8 cellular contexts compared by ENCODE assay signal in the genomic region with DNA sequence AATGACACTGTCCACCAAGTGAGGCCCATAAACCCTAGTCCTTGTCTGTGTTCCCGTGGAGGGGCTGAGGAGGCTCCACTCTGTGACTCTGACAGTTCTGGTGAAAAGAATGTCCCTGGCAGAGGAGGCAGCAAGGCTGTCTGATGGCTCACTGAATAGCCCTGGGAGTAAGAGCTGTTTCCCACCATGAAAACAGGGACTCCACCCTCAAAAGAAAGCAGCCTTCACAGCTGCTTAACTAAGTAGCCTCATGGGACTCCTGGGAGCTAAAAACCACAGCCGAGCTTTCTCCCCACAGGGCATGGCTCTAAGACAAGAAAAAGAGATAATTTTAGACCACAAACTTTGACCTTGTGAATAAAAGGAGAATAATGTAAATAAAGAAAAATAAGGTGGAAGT.
DNase-seq lines count a peak whose midpoint lies in the region; ATAC-seq and TF ChIP-seq lines count a peak whose summit lies in the region.

No MANE protein-coding gene starts in this region.

- H3K9me3 Mint-ChIP-seq in activated CD8-positive, alpha-beta T cell treated with anti-CD3 and anti-CD28 coated beads for 36 hours = no peaks in the 10 kb centered on the region

- H3K36me3 ChIP-seq in SJCRH30 = no peaks in the 10 kb centered on the region

- no peaks in the 10 kb centered on the region for H3K4me1 Mint-ChIP-seq in activated CD8-positive, alpha-beta T cell treated with anti-CD3 and anti-CD28 coated beads for 36 hours (ENCODE audit: low read depth)

- CTCF ChIA-PET in activated CD8-positive, alpha-beta T cell treated with anti-CD3 and anti-CD28 coated beads for 36 hours (lab: Charles Lee) = interaction anchor here (3.6 kb wide), 1 partner anchor 14 kb away, joined by 12 read pairs; no protein-coding TSS in a partner anchor

- no peak overlapping the region for H3K4me3 ChIP-seq in SJCRH30

- no peak overlapping the region for H3K27ac ChIP-seq in SJCRH30

- ATAC-seq in GM21786 (IDR thresholded peaks at IDR 0.05; ENCODE audit: unreplicated experiment) = peak; percentile 67
- ATAC-seq in activated CD8-positive, alpha-beta T cell treated with anti-CD3 and anti-CD28 coated beads for 36 hours = no peak
- no peak for ATAC-seq in activated CD4-positive, CD25-positive, alpha-beta regulatory T cell treated with anti-CD3 and anti-CD28 coated beads, Interleukin-2, amount 50 U/mL, for 24 hours

- intact Hi-C loops in activated CD8-positive, alpha-beta T cell treated with anti-CD3 and anti-CD28 coated beads for 36 hours (cut with micrococcal nuclease) = no loop called here

- no peak overlapping the region for H3K27ac Mint-ChIP-seq in activated CD8-positive, alpha-beta T cell treated with anti-CD3 and anti-CD28 coated beads for 36 hours

- H3K9me3 ChIP-seq in SJCRH30 (replicated peaks) = no peaks in the 10 kb centered on the region

- no peak overlapping the region for H3K4me3 Mint-ChIP-seq in activated CD8-positive, alpha-beta T cell treated with anti-CD3 and anti-CD28 coated beads for 36 hours

- peak; percentile 76 for DNase-seq in EL
- peak; percentile 81 to 90 for DNase-seq in SJCRH30
- peak; percentile 13 for DNase-seq in iPS-NIHi7 (ENCODE audit: extremely low spot score)
- no peak for DNase-seq in COR-L47 (lab: John Stamatoyannopoulos, UW)
- DNase-seq in Kasumi-1 (lab: John Stamatoyannopoulos, UW) = no peak
- no peak for DNase-seq in activated CD8-positive, alpha-beta T cell treated with anti-CD3 and anti-CD28 coated beads for 36 hours

- POLR2A ChIA-PET in activated CD8-positive, alpha-beta T cell treated with anti-CD3 and anti-CD28 coated beads for 36 hours (lab: Charles Lee) = no interaction called here

- H3K36me3 Mint-ChIP-seq in activated CD8-positive, alpha-beta T cell treated with anti-CD3 and anti-CD28 coated beads for 36 hours (ENCODE audit: low read depth) = no peaks in the 10 kb centered on the region

- peaks cover 26% of the 10 kb centered on the region for H3K4me1 ChIP-seq in SJCRH30

- no peak for TF ChIP-seq CTCF in activated CD8-positive, alpha-beta T cell treated with anti-CD3 and anti-CD28 coated beads for 36 hours (IDR thresholded peaks at IDR 0.05)

- no peaks in the 10 kb centered on the region for H3K27me3 ChIP-seq in SJCRH30

- H3K27me3 Mint-ChIP-seq in activated CD8-positive, alpha-beta T cell treated with anti-CD3 and anti-CD28 coated beads for 36 hours = no peaks in the 10 kb centered on the region

Comparison
In these comparisons a context has a peak if more than half of its experiments do, and no peak if none do; other contexts are left out.
1. DNase-seq: peak in EL (single experiment), SJCRH30 (2 of 2) and iPS-NIHi7 (single experiment); none in COR-L47 (single experiment), Kasumi-1 (0 of 2) and activated CD8-positive, alpha-beta T cell treated with anti-CD3 and anti-CD28 coated beads for 36 hours (single experiment).